In genomic region chr12:10365716-10366433, GRCh38 we compare ENCODE assay signal across 8 cellular contexts. TPM values are rescaled to one million over a fixed set of nuclear protein-coding genes. Genes with fewer than 3 reads are reported as not detected.
DNase-seq lines count a peak whose midpoint lies in the region; ATAC-seq, FAIRE-seq and TF ChIP-seq lines count a peak whose summit lies in the region.

No MANE protein-coding gene starts in this region.

- no peaks in the 10 kb centered on the region for H3K27me3 ChIP-seq in PC-9 (ENCODE audit: insufficient read depth, low read depth)
- no peaks in the 10 kb centered on the region for H3K27me3 ChIP-seq in right atrium auricular region
- H3K27me3 ChIP-seq in smooth muscle cell (ENCODE audit: low read depth), result no peaks in the 10 kb centered on the region

- no TSS peak for BruUV-seq in PC-9 (replicated peaks; lab: Mats Ljungman, UMichigan)

- 41% methylated on average over 5 of the region's 5 CpGs for WGBS in smooth muscle cell (ENCODE audit: low lambda C conversion rate)

- no peak for FAIRE-seq in GM12891 (lab: Jason Lieb, UNC)

- H2AFZ ChIP-seq in PC-9, result peak overlapping the region; percentile 91
- peak overlapping the region; percentile 52 for H2AFZ ChIP-seq in smooth muscle cell (ENCODE audit: low read depth)

- H3K79me2 ChIP-seq in PC-9 (ENCODE audit: low read depth), result no peaks in the 10 kb centered on the region
- no peaks in the 10 kb centered on the region for H3K79me2 ChIP-seq in smooth muscle cell (ENCODE audit: low read depth)

- H3K9me3 ChIP-seq in PC-9 (ENCODE audit: insufficient read depth, low read depth), result no peaks in the 10 kb centered on the region
- no peaks in the 10 kb centered on the region for H3K9me3 ChIP-seq in right atrium auricular region
- H3K9me3 ChIP-seq in smooth muscle cell (replicated peaks; ENCODE audit: low read depth), result no peaks in the 10 kb centered on the region

- no peak for DNase-seq in GM12891 (ENCODE audit: insufficient read length, low spot score)
- no peak for DNase-seq in PC-9
- DNase-seq in right atrium auricular region (ENCODE audit: low spot score), result no peak
- DNase-seq in smooth muscle cell (lab: John Stamatoyannopoulos, UW; ENCODE audit: unreplicated experiment), result no peak
- no peak for DNase-seq in NCI-H2227 (lab: John Stamatoyannopoulos, UW; ENCODE audit: unreplicated experiment)
- no peak for DNase-seq in ureter (ENCODE audit: low spot score)

- H3K36me3 ChIP-seq in PC-9 (ENCODE audit: low read depth), result no peaks in the 10 kb centered on the region
- no peaks in the 10 kb centered on the region for H3K36me3 ChIP-seq in right atrium auricular region
- H3K36me3 ChIP-seq in smooth muscle cell (ENCODE audit: low read depth), result no peaks in the 10 kb centered on the region

- no peaks in the 10 kb centered on the region for H3K9me2 ChIP-seq in PC-9 (ENCODE audit: insufficient read depth)

- peak overlapping the region; percentile 63 for H3K27ac ChIP-seq in PC-9
- peak overlapping the region; percentile 84 to 92 for H3K27ac ChIP-seq in right atrium auricular region
- H3K27ac ChIP-seq in smooth muscle cell (ENCODE audit: low read depth), result peak overlapping the region; percentile 92

- H3K4me3 ChIP-seq in PC-9, result peak overlapping the region; percentile 77
- H3K4me3 ChIP-seq in right atrium auricular region, result peak overlapping the region; percentile 63 to 67
- H3K4me3 ChIP-seq in smooth muscle cell, result peak overlapping the region; percentile 54

- H4K20me1 ChIP-seq in PC-9 (ENCODE audit: insufficient read depth) (no peaks in the 10 kb centered on the region), smooth muscle cell (ENCODE audit: low read depth) (no peaks in the 10 kb centered on the region)

- no peak overlapping the region for H3K9ac ChIP-seq in smooth muscle cell (ENCODE audit: low read depth)

- no peaks in the 10 kb centered on the region; the same call in 1 of the 2 replicates for H3F3A ChIP-seq in PC-9 (ENCODE audit: insufficient read depth, low read depth)
- peaks cover 13% of the 10 kb centered on the region for H3F3A ChIP-seq in smooth muscle cell (ENCODE audit: low read depth)

- POLR2A ChIA-PET in PC-9 (lab: Charles Lee; ENCODE audit: unreplicated experiment), result interaction anchor here (0.6 to 0.7 kb wide), 6 partner anchors 65 to 374 kb away, joined by 3 to 6 read pairs (median 4); no protein-coding TSS in a partner anchor

- CTCF ChIA-PET in PC-9 (lab: Charles Lee), result interaction anchor here (0.5 to 1.0 kb wide), 3 partner anchors 26 to 544 kb away, joined by 4 to 9 read pairs (median 4); no protein-coding TSS in a partner anchor

- ATAC-seq in HG02798 (IDR thresholded peaks at IDR 0.05; ENCODE audit: poor library complexity, unreplicated experiment) (no peak), GM18505 (IDR thresholded peaks at IDR 0.05; ENCODE audit: unreplicated experiment) (no peak)

- TF ChIP-seq CTCF in PC-9 (conservative IDR thresholded peaks at IDR 0.05) (no peak), right atrium auricular region (IDR thresholded peaks at IDR 0.05) (peak in 1 of 2 donors; percentile 27), smooth muscle cell (IDR thresholded peaks at IDR 0.05; ENCODE audit: borderline replicate concordance, insufficient read depth, poor library complexity, severe bottlenecking) (peak; percentile 25)

- H3K4me1 ChIP-seq in PC-9 (replicated peaks; ENCODE audit: insufficient read depth), result peaks cover 30% of the 10 kb centered on the region
- peaks cover 0 to 20% of the 10 kb centered on the region in 2 donors for H3K4me1 ChIP-seq in right atrium auricular region
- H3K4me1 ChIP-seq in smooth muscle cell (ENCODE audit: low read depth), result peaks cover 40% of the 10 kb centered on the region

- intact Hi-C loops in PC-9 (cut with micrococcal nuclease; ENCODE audit: unreplicated experiment), result loop anchor here (1.0 to 10.0 kb wide), 4 partner anchors 26 to 389 kb away; partner anchors contain the start of gene STYK1

- TF ChIP-seq POLR2A in GM12891 (IDR thresholded peaks at IDR 0.05; ENCODE audit: low read depth, low read length) (no peak), GM18505 (IDR thresholded peaks at IDR 0.05; ENCODE audit: borderline replicate concordance, extremely low read depth, insufficient read depth, insufficient read length) (no peak)

- H3K4me2 ChIP-seq in PC-9, result peak overlapping the region; percentile 93
- H3K4me2 ChIP-seq in smooth muscle cell, result peak overlapping the region; percentile 83

TF ChIP-seq in GM12891, 5 proteins besides CTCF, POLR2A, EP300 and RAD21:
- TF ChIP-seq PAX5 (IDR thresholded peaks at IDR 0.05; ENCODE audit: insufficient read depth, low read length, severe bottlenecking), result no peak
- 0 out of 2 replicates have a peak, but pooled peaks have one; percentile 12 for TF ChIP-seq SPI1 (IDR thresholded peaks at IDR 0.05; ENCODE audit: low read depth, low read length)

RNA-seq across cellular contexts. Expression of gene KLRK1, which starts 24.0 kb away (rescaled TPM):
- 0.40 TPM for polyA plus RNA-seq in GM12891 (2012; ENCODE audit: low read depth, missing spikeins)
- total RNA-seq in PC-9 (2021) (not detected in 2 replicates), right atrium auricular region (under 1 TPM; 0.28 to 0.59 TPM), smooth muscle cell (not detected in 2 replicates), ureter (7.6 TPM)
- 0.22 TPM in 1 of 2 replicates, not detected in the other for polyA plus RNA-seq in smooth muscle cell

RNA-seq across cellular contexts. Expression of gene KLRC4, which starts 43.7 kb away (rescaled TPM):
- polyA plus RNA-seq in GM12891 (2012; ENCODE audit: low read depth, missing spikeins), result 0.10 TPM
- total RNA-seq in PC-9 (2021) (not detected in 2 replicates), right atrium auricular region (not detected), smooth muscle cell (not detected in 2 replicates), ureter (3.4 TPM)
- polyA plus RNA-seq in smooth muscle cell, result not detected in 2 replicates

RNA-seq across cellular contexts. Expression of gene KLRC3, which starts 54.5 kb away (rescaled TPM):
- 0.31 TPM for polyA plus RNA-seq in GM12891 (2012; ENCODE audit: low read depth, missing spikeins)
- total RNA-seq in PC-9 (2021) (not detected in 2 replicates), right atrium auricular region (not detected), smooth muscle cell (not detected in 2 replicates), ureter (1.1 TPM)
- not detected in 2 replicates for polyA plus RNA-seq in smooth muscle cell

RNA-seq across cellular contexts. Expression of gene KLRD1, which starts 58.2 kb away (rescaled TPM):
- polyA plus RNA-seq in GM12891 (2012; ENCODE audit: low read depth, missing spikeins), result 0.33 TPM
- total RNA-seq in PC-9 (2021) (0.68 and 1.2 TPM in 2 replicates), right atrium auricular region (under 1 TPM; 0.82 to 0.94 TPM), smooth muscle cell (0.18 and 1.2 TPM in 2 replicates), ureter (7.8 TPM)
- 0.09 and 0.56 TPM in 2 replicates for polyA plus RNA-seq in smooth muscle cell
